Comparison of ENCODE assay signal across 1 cellular context in the genomic region with DNA sequence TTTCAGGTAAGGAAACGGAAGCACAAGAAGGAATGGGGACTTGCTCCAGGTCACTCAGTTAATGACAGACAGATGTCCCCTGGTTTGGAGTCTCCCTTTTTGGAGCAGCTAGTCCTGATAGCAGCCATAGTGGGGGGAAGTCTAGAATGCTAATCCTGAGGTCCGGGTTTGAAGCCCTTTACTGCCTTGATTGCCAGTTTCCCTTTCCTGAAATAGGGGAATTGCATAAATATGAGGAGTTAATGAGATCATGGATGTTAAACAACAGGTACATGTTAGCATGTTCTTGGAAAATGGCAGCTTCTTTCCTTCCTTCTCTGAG.
TF ChIP-seq lines count a peak whose summit lies in the region.

No MANE protein-coding gene starts in this region.

TF ChIP-seq in IMR-90, 13 proteins besides CTCF, POLR2A, EP300 and RAD21 (continued from another document):
- TF ChIP-seq, protein P1, sequence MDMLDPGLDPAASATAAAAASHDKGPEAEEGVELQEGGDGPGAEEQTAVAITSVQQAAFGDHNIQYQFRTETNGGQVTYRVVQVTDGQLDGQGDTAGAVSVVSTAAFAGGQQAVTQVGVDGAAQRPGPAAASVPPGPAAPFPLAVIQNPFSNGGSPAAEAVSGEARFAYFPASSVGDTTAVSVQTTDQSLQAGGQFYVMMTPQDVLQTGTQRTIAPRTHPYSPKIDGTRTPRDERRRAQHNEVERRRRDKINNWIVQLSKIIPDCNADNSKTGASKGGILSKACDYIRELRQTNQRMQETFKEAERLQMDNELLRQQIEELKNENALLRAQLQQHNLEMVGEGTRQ (IDR thresholded peaks at IDR 0.05; ENCODE audit: low read depth, low read length) = no peak
- no peak for TF ChIP-seq MAFK (IDR thresholded peaks at IDR 0.05; ENCODE audit: low read depth, low read length)
